ENCODE assay signal across 20 cellular contexts in genomic region chr18:21459706-21460286, GRCh38.
"Had no signal": no experiment of that assay in that cellular context is flagged by ENCODE, and none has a peak within 500 bp of the region (broad histone marks: within the 10 kb centered on the region; RNA-seq: fewer than 3 reads in every experiment).

No MANE protein-coding gene starts in this region.

- H3K27me3 ChIP-seq: right lobe of liver, testis had no signal

- H3K4me1 Mint-ChIP-seq: activated CD4-positive, alpha-beta T cell treated with anti-CD3 and anti-CD28 coated beads, Interleukin-2, amount 10 ng/mL, durations not matched to agents 24 days and 14 days; stimulated activated memory B cell treated with anti-CD40 and anti-IgM and Interleukin-4, amounts not matched to agents 10 μg/mL and 1 μg/mL and 100 μg/mL, for 72 hours had no signal

- H3K4me1 ChIP-seq: esophagus squamous epithelium, prostate gland, testis had no signal

- H3K4me3 Mint-ChIP-seq: activated CD4-positive, alpha-beta T cell treated with anti-CD3 and anti-CD28 coated beads, Interleukin-2, amount 10 ng/mL, durations not matched to agents 24 days and 14 days; activated CD8-positive, alpha-beta T cell treated with anti-CD3 and anti-CD28 coated beads for 36 hours; activated T-cell treated with anti-CD3 and anti-CD28 coated beads, Interleukin-2, amount 50 U/mL, for 24 hours; stimulated activated memory B cell treated with anti-CD40 and anti-IgM and Interleukin-4, amounts not matched to agents 10 μg/mL and 1 μg/mL and 100 μg/mL, for 72 hours had no signal

- DNase-seq: activated CD4-positive, alpha-beta T cell treated with anti-CD3 and anti-CD28 coated beads, Interleukin-2, amount 10 ng/mL, durations not matched to agents 24 days and 14 days; activated CD4-positive, CD25-positive, alpha-beta regulatory T cell; activated CD8-positive, alpha-beta T cell treated with anti-CD3 and anti-CD28 coated beads for 36 hours; activated naive CD4-positive, alpha-beta T cell treated with anti-CD3 and anti-CD28 coated beads, Interleukin-2, amount 50 U/mL, for 16 hours; activated T-cell treated with anti-CD3 and anti-CD28 coated beads, Interleukin-2, amount 50 U/mL, for 24 hours; aorta; cerebellar nuclear complex; effector CD8-positive, alpha-beta T cell; esophagus squamous epithelium; hippocampal formation; left colon; right lobe of liver; stimulated activated CD4-positive, alpha-beta T cell treated with anti-CD3 and anti-CD28 coated beads, Interleukin-4, amount 100 ng/mL, for 4 hours; T1000; testis had no signal

- H3K36me3 ChIP-seq: esophagus squamous epithelium, prostate gland, right lobe of liver had no signal

- ATAC-seq: activated CD8-positive, alpha-beta T cell treated with anti-CD3 and anti-CD28 coated beads for 36 hours; left colon; right lobe of liver; stimulated activated memory B cell treated with anti-CD40 and anti-IgM and Interleukin-4, amounts not matched to agents 10 μg/mL and 1 μg/mL and 100 μg/mL, for 72 hours had no signal

- H3K9me3 Mint-ChIP-seq: activated CD4-positive, alpha-beta T cell treated with anti-CD3 and anti-CD28 coated beads, Interleukin-2, amount 10 ng/mL, durations not matched to agents 24 days and 14 days; activated CD8-positive, alpha-beta T cell treated with anti-CD3 and anti-CD28 coated beads for 36 hours; activated T-cell treated with anti-CD3 and anti-CD28 coated beads, Interleukin-2, amount 50 U/mL, for 24 hours; stimulated activated memory B cell treated with anti-CD40 and anti-IgM and Interleukin-4, amounts not matched to agents 10 μg/mL and 1 μg/mL and 100 μg/mL, for 72 hours had no signal

- H3K27ac ChIP-seq: esophagus squamous epithelium, prostate gland, right lobe of liver, testis had no signal

- H3K27ac Mint-ChIP-seq: activated CD4-positive, alpha-beta T cell treated with anti-CD3 and anti-CD28 coated beads, Interleukin-2, amount 10 ng/mL, durations not matched to agents 24 days and 14 days; activated CD8-positive, alpha-beta T cell treated with anti-CD3 and anti-CD28 coated beads for 36 hours; activated T-cell treated with anti-CD3 and anti-CD28 coated beads, Interleukin-2, amount 50 U/mL, for 24 hours; stimulated activated memory B cell treated with anti-CD40 and anti-IgM and Interleukin-4, amounts not matched to agents 10 μg/mL and 1 μg/mL and 100 μg/mL, for 72 hours had no signal

- H3K36me3 Mint-ChIP-seq: stimulated activated memory B cell treated with anti-CD40 and anti-IgM and Interleukin-4, amounts not matched to agents 10 μg/mL and 1 μg/mL and 100 μg/mL, for 72 hours had no signal

- H3K9me3 ChIP-seq: esophagus squamous epithelium, prostate gland, right lobe of liver, testis had no signal

- H3K4me3 ChIP-seq: esophagus squamous epithelium, lung, prostate gland, right lobe of liver, testis had no signal

- FAIRE-seq: endothelial cell of umbilical vein, islet of Langerhans had no signal
